12 cellular contexts compared by ENCODE assay signal in genomic region chr20:59063358-59064213, GRCh38. TPM values are rescaled to one million over a fixed set of nuclear protein-coding genes. Genes with fewer than 3 reads are reported as not detected.
A peak's percentile ranks its signal among the peaks of the same experiment; 100 is the strongest.
DNase-seq lines count a peak whose midpoint lies in the region; ATAC-seq and TF ChIP-seq lines count a peak whose summit lies in the region.
"Had no signal": no experiment of that assay in that cellular context is flagged by ENCODE, and none has a peak within 500 bp of the region (broad histone marks: within the 10 kb centered on the region; RNA-seq: fewer than 3 reads in every experiment).

No MANE protein-coding gene starts in this region.

- TF ChIP-seq CTCF in AG04450 (IDR thresholded peaks at IDR 0.05; ENCODE audit: low read depth, low read length) (no peak), brain microvascular endothelial cell (IDR thresholded peaks at IDR 0.05; ENCODE audit: low read depth, low read length, missing control alignments) (no peak), left lung (IDR thresholded peaks at IDR 0.05) (no peak)

- H3K27ac ChIP-seq in AG04450 (ENCODE audit: low read depth, low read length), result no peak overlapping the region
- H3K27ac ChIP-seq in brain microvascular endothelial cell, result no peak overlapping the region
- no peak overlapping the region for H3K27ac ChIP-seq in left lung
- H3K27ac ChIP-seq: C4-2B had no signal

- intact Hi-C loops in left lung (cut with DNase I), result no loop called here

- in situ Hi-C loops in brain microvascular endothelial cell (cut with HindIII; ENCODE audit: low pct_ligation_motif_present, low sequenced_read_pairs), result no loop called here

- peak; percentile 46 for ATAC-seq in left lung
- no peak for ATAC-seq in HG03565 (IDR thresholded peaks at IDR 0.05; ENCODE audit: unreplicated experiment)
- no peak for ATAC-seq in HG02970 (IDR thresholded peaks at IDR 0.05; ENCODE audit: low FRiP score, unreplicated experiment)
- no peak for ATAC-seq in GM19395 (IDR thresholded peaks at IDR 0.05; ENCODE audit: unreplicated experiment)
- ATAC-seq: stimulated activated naive CD8-positive, alpha-beta T cell treated with anti-CD3 and anti-CD28 coated beads, Interleukin-15, Interleukin-2, amounts not matched to agents 100 U/mL and 50 U/mL, for 24 hours had no signal

- H3K36me3 ChIP-seq in brain microvascular endothelial cell (replicated peaks) (no peaks in the 10 kb centered on the region), left lung (no peaks in the 10 kb centered on the region)

- H3K4me3 ChIP-seq in AG04450 (ENCODE audit: low read depth, low read length) (peak overlapping the region; percentile 41), brain microvascular endothelial cell (ENCODE audit: low read depth, low read length) (no peak overlapping the region), left lung (no peak overlapping the region)

- POLR2A ChIA-PET in AG04450 (lab: Yijun Ruan, JAX), result no interaction called here

- CTCF ChIA-PET in AG04450 (lab: Charles Lee), result interaction anchor here (1.0 to 1.9 kb wide), 5 partner anchors 9 to 430 kb away, joined by 3 to 6 read pairs (median 4); no protein-coding TSS in a partner anchor

- H3K9me3 ChIP-seq in AG04450 (ENCODE audit: control insufficient read depth, insufficient read depth, low read length) (no peaks in the 10 kb centered on the region), left lung (no peaks in the 10 kb centered on the region)

- H3K27me3 ChIP-seq in AG04450 (ENCODE audit: control insufficient read depth, insufficient read depth, low read length), result peaks cover 9% of the 10 kb centered on the region
- H3K27me3 ChIP-seq in brain microvascular endothelial cell (replicated peaks), result no peaks in the 10 kb centered on the region
- H3K27me3 ChIP-seq in left lung, result peaks cover 0 to 27% of the 10 kb centered on the region in 2 donors

- DNase-seq in AG04450 (ENCODE audit: low read depth, low spot score) (peak; percentile 38), NCI-H1417 treated with DMSO at 0.1 percent for 48 hours (lab: John Stamatoyannopoulos, UW) (peak; percentile 43), brain microvascular endothelial cell (peak; percentile 48), left lung (no peak)
- no peak for DNase-seq in activated T-cell treated with anti-CD3 and anti-CD28 coated beads, Interleukin-2, amount 50 U/mL, for 1 hour
- DNase-seq: activated B cell treated with CpG ODN at 0.5 μM for 24 hours; stimulated activated naive CD8-positive, alpha-beta T cell treated with anti-CD3 and anti-CD28 coated beads, Interleukin-15, Interleukin-2, amounts not matched to agents 100 U/mL and 50 U/mL, for 24 hours had no signal

- H3K4me1 ChIP-seq in left lung, result peaks cover 0 to 6% of the 10 kb centered on the region in 2 donors

RNA-seq across cellular contexts. Expression of gene PRELID3B, which starts 21.0 kb away (rescaled TPM):
- polyA plus RNA-seq in AG04450 (2011; rRNA removed), result 51.7 and 58.2 TPM in 2 replicates
- polyA minus RNA-seq in AG04450 (2011; rRNA and poly(A)+ RNA removed), result 50.3 and 58.5 TPM in 2 replicates
- 10 to 100 TPM; 55.7 to 56.3 TPM for total RNA-seq in left lung

RNA-seq across cellular contexts. Expression of gene ATP5F1E, which starts 31.5 kb away (rescaled TPM):
- 70.8 and 84.3 TPM in 2 replicates for polyA plus RNA-seq in AG04450 (2011; rRNA removed)
- 9.6 and 11.4 TPM in 2 replicates for polyA minus RNA-seq in AG04450 (2011; rRNA and poly(A)+ RNA removed)
- 10 to 100 TPM; 75.5 to 90.7 TPM for total RNA-seq in left lung

RNA-seq across cellular contexts. Expression of gene TUBB1, which starts 44.4 kb away (rescaled TPM):
- polyA plus RNA-seq in AG04450 (2011; rRNA removed), result not detected in 2 replicates
- polyA minus RNA-seq in AG04450 (2011; rRNA and poly(A)+ RNA removed), result not detected in 2 replicates
- 1 to 10 TPM; 2.0 to 3.6 TPM for total RNA-seq in left lung
- total RNA-seq: myocyte had no signal

RNA-seq across cellular contexts. Expression of gene CTSZ, which starts 56.5 kb away (rescaled TPM):
- 141 and 156 TPM in 2 replicates for polyA plus RNA-seq in AG04450 (2011; rRNA removed)
- polyA minus RNA-seq in AG04450 (2011; rRNA and poly(A)+ RNA removed), result 67.9 and 73.2 TPM in 2 replicates
- total RNA-seq in left lung, result 100 to 1,000 TPM; 452 to 479 TPM

Comparison
In these comparisons a context has a peak if more than half of its experiments do, and no peak if none do; other contexts are left out.
1. DNase-seq: peak in AG04450 (single experiment), NCI-H1417 treated with DMSO at 0.1 percent for 48 hours (single experiment) and brain microvascular endothelial cell (single experiment); none in left lung (0 of 2) and activated T-cell treated with anti-CD3 and anti-CD28 coated beads, Interleukin-2, amount 50 U/mL, for 1 hour (single experiment).